Comparison of ENCODE assay signal across 13 cellular contexts in the genomic region with DNA sequence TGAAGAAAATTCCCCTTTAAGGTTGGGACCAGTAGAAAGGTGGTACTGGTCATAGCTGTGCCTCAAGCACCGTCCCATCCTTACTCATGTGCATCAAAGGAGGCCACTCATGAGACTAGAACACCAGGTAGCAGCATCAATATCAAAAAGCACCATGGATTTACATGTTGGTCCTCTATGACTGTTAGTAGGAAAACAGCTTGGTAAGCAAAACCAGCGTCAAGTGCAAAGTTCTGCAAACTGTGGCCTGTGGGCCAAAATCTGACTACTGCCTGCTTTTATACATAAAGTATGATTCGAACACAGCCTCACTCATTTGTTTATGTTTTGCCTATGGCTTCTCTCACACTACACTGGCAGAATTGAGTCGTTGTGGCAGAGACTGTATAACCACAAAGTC.
"Had no signal": no experiment of that assay in that cellular context is flagged by ENCODE, and none has a peak within 500 bp of the region (broad histone marks: within the 10 kb centered on the region; RNA-seq: fewer than 3 reads in every experiment).

No MANE protein-coding gene starts in this region.

- H3K36me3 Mint-ChIP-seq: activated naive CD8-positive, alpha-beta T cell treated with anti-CD3 and anti-CD28 coated beads, Interleukin-2, amount 10 ng/mL, durations not matched to agents 7 days and 5 days; T-cell had no signal

- H3K4me3 Mint-ChIP-seq: activated naive CD8-positive, alpha-beta T cell treated with anti-CD3 and anti-CD28 coated beads, Interleukin-2, amount 10 ng/mL, durations not matched to agents 7 days and 5 days; naive thymus-derived CD8-positive, alpha-beta T cell; T-cell had no signal

- H3K9me3 ChIP-seq: gastroesophageal sphincter, psoas muscle, spleen, stomach, testis had no signal

- H3K27me3 Mint-ChIP-seq: activated naive CD8-positive, alpha-beta T cell treated with anti-CD3 and anti-CD28 coated beads, Interleukin-2, amount 10 ng/mL, durations not matched to agents 7 days and 5 days; naive thymus-derived CD8-positive, alpha-beta T cell; T-cell had no signal

- DNase-seq: activated CD4-positive, alpha-beta T cell treated with anti-CD3 and anti-CD28 coated beads, Interleukin-2, amount 50 U/mL, for 4 hours; activated naive CD4-positive, alpha-beta T cell; activated naive CD8-positive, alpha-beta T cell treated with anti-CD3 and anti-CD28 coated beads, Interleukin-2, amount 10 ng/mL, durations not matched to agents 7 days and 5 days; activated T-cell treated with anti-CD3 and anti-CD28 coated beads for 4 hours; naive thymus-derived CD8-positive, alpha-beta T cell; psoas muscle; spleen; stomach; T-cell; T-helper 9 cell had no signal

- H3K4me1 Mint-ChIP-seq: activated naive CD8-positive, alpha-beta T cell treated with anti-CD3 and anti-CD28 coated beads, Interleukin-2, amount 10 ng/mL, durations not matched to agents 7 days and 5 days; naive thymus-derived CD8-positive, alpha-beta T cell; T-cell had no signal

- H3K27ac ChIP-seq: gastroesophageal sphincter, psoas muscle, spleen, stomach, testis had no signal

- H3K27ac Mint-ChIP-seq: activated naive CD8-positive, alpha-beta T cell treated with anti-CD3 and anti-CD28 coated beads, Interleukin-2, amount 10 ng/mL, durations not matched to agents 7 days and 5 days; naive thymus-derived CD8-positive, alpha-beta T cell; T-cell had no signal

- H3K4me3 ChIP-seq: gastroesophageal sphincter, lung, psoas muscle, spleen, stomach, testis had no signal

- H3K4me1 ChIP-seq: psoas muscle, spleen, stomach, testis had no signal

- H3K27me3 ChIP-seq: gastroesophageal sphincter, spleen, stomach, testis had no signal

- H3K36me3 ChIP-seq: gastroesophageal sphincter, spleen, stomach had no signal
